Comparison of ENCODE assay signal across 24 cellular contexts in genomic region chr22:30405731-30406130, GRCh38.
"Had no signal": no experiment of that assay in that cellular context is flagged by ENCODE, and none has a peak within 500 bp of the region (broad histone marks: within the 10 kb centered on the region; RNA-seq: fewer than 3 reads in every experiment).

No MANE protein-coding gene starts in this region.

- H3K4me1 Mint-ChIP-seq: activated B cell treated with CpG ODN at 0.5 μM for 24 hours; central memory CD8-positive, alpha-beta T cell had no signal

- H3K27me3 Mint-ChIP-seq: activated B cell treated with CpG ODN at 0.5 μM for 24 hours; activated CD4-positive, alpha-beta memory T cell treated with anti-CD3 and anti-CD28 coated beads for 36 hours; activated CD4-positive, alpha-beta T cell treated with anti-CD3 and anti-CD28 coated beads, Interleukin-2, amount 10 ng/mL, durations not matched to agents 7 days and 5 days; central memory CD8-positive, alpha-beta T cell; T-cell had no signal

- DNase-seq: activated B cell treated with CpG ODN at 0.5 μM for 24 hours; activated CD4-positive, alpha-beta memory T cell treated with anti-CD3 and anti-CD28 coated beads for 36 hours; activated CD4-positive, alpha-beta T cell treated with anti-CD3 and anti-CD28 coated beads for 1 hour; activated CD4-positive, alpha-beta T cell treated with anti-CD3 and anti-CD28 coated beads, Interleukin-2, amount 10 ng/mL, durations not matched to agents 7 days and 5 days; activated CD8-positive, alpha-beta memory T cell treated with anti-CD3 and anti-CD28 coated beads for 24 hours; activated gamma-delta T cell treated with Interleukin-2 at 50 U/mL for 16 hours; activated naive CD4-positive, alpha-beta T cell treated with anti-CD3 and anti-CD28 coated beads, Interleukin-2, amount 50 U/mL, for 16 hours; activated T-cell treated with anti-CD3 and anti-CD28 coated beads, Interleukin-2, amount 50 U/mL, for 4 hours; aorta; KG1; NCI-H1048; NCI-H146; NCI-H187 treated with DMSO at 0.1 percent for 48 hours; NCI-H2081 treated with DMSO at 0.1 percent for 48 hours; NCI-H2171; NCI-H226; NCI-H526 treated with DMSO at 0.1 percent for 48 hours; NCI-H82; T-cell; T-helper 2 cell; T1000 had no signal

- FAIRE-seq: TTC549 had no signal

- ATAC-seq: activated T-cell treated with anti-CD3 and anti-CD28 coated beads, Interleukin-2, amount 50 U/mL, for 4 hours; T-cell had no signal

- H3K27ac Mint-ChIP-seq: activated B cell treated with CpG ODN at 0.5 μM for 24 hours; activated CD4-positive, alpha-beta memory T cell treated with anti-CD3 and anti-CD28 coated beads for 36 hours; activated CD4-positive, alpha-beta T cell treated with anti-CD3 and anti-CD28 coated beads, Interleukin-2, amount 10 ng/mL, durations not matched to agents 7 days and 5 days; T-cell had no signal

- H3K4me3 ChIP-seq: SK-N-MC had no signal

- H3K4me3 Mint-ChIP-seq: activated B cell treated with CpG ODN at 0.5 μM for 24 hours; activated CD4-positive, alpha-beta memory T cell treated with anti-CD3 and anti-CD28 coated beads for 36 hours; activated CD4-positive, alpha-beta T cell treated with anti-CD3 and anti-CD28 coated beads, Interleukin-2, amount 10 ng/mL, durations not matched to agents 7 days and 5 days; activated T-cell treated with anti-CD3 and anti-CD28 coated beads, Interleukin-2, amount 50 U/mL, for 4 hours; central memory CD8-positive, alpha-beta T cell; T-cell had no signal

- H3K9me3 Mint-ChIP-seq: activated B cell treated with CpG ODN at 0.5 μM for 24 hours; activated CD4-positive, alpha-beta memory T cell treated with anti-CD3 and anti-CD28 coated beads for 36 hours; activated CD4-positive, alpha-beta T cell treated with anti-CD3 and anti-CD28 coated beads, Interleukin-2, amount 10 ng/mL, durations not matched to agents 7 days and 5 days; activated T-cell treated with anti-CD3 and anti-CD28 coated beads, Interleukin-2, amount 50 U/mL, for 4 hours; central memory CD8-positive, alpha-beta T cell; T-cell had no signal

- H3K27ac ChIP-seq: SK-N-MC had no signal
